ENCODE assay signal across 8 cellular contexts in genomic region chr17:2192367-2193028, GRCh38.
DNase-seq lines count a peak whose midpoint lies in the region; ATAC-seq and TF ChIP-seq lines count a peak whose summit lies in the region.

No MANE protein-coding gene starts in this region.

- no peak overlapping the region for H3K14ac ChIP-seq in H9 (ENCODE audit: insufficient read depth, low read length)

- H4K20me1 ChIP-seq in H9 (ENCODE audit: control insufficient read depth, insufficient read depth, insufficient read length) = no peaks in the 10 kb centered on the region

- H4K8ac ChIP-seq in H9 (replicated peaks; ENCODE audit: insufficient read length, low read depth, low read length) = no peak overlapping the region

- no peak overlapping the region for H2BK120ac ChIP-seq in H9 (ENCODE audit: low read depth, low read length, poor library complexity, severe bottlenecking)

- no peak overlapping the region for H4K91ac ChIP-seq in H9 (ENCODE audit: insufficient read length, low read depth, low read length)

- no peaks in the 10 kb centered on the region for H3K79me1 ChIP-seq in H9 (ENCODE audit: insufficient read depth, low read depth, low read length, poor library complexity, severe bottlenecking)

- no CpG with 5 or more reads among the region's 7 CpGs for WGBS in H9 (ENCODE audit: extremely low coverage, insufficient read length, low lambda C conversion rate)

- no peaks in the 10 kb centered on the region for H3K27me3 Mint-ChIP-seq in H9 (ENCODE audit: low read depth)

- H3K9ac ChIP-seq in H9 (ENCODE audit: extremely low read depth, insufficient read length, low read length) = no peak overlapping the region

- H3K18ac ChIP-seq in H9 (ENCODE audit: insufficient read length, low read depth, low read length) = no peak overlapping the region

- no peak overlapping the region for H4K5ac ChIP-seq in H9 (ENCODE audit: insufficient read length, low read depth, low read length)

- peaks cover 30 to 36% of the 10 kb centered on the region in 2 experiments for H3K4me1 Mint-ChIP-seq in H9

- no peaks in the 10 kb centered on the region for H3K9me3 ChIP-seq in H9 (ENCODE audit: control insufficient read depth, low read depth, low read length)

- H3K79me2 ChIP-seq in H9 (ENCODE audit: insufficient read depth, low read length) = no peaks in the 10 kb centered on the region

- no peak overlapping the region for H3K56ac ChIP-seq in H9 (ENCODE audit: insufficient read length, low read depth, low read length)

- no peak overlapping the region for H3K4me3 ChIP-seq in choroid plexus epithelial cell (ENCODE audit: low read depth, low read length)

- peak; percentile 67 for DNase-seq in AG20443 (ENCODE audit: low spot score)
- peak; percentile 35 for DNase-seq in activated CD4-positive, CD25-positive, alpha-beta regulatory T cell treated with anti-CD3 and anti-CD28 coated beads, Interleukin-2, amount 50 U/mL, for 72 hours
- peak; percentile 92 for DNase-seq in choroid plexus epithelial cell (ENCODE audit: low read depth)
- DNase-seq in renal cortical epithelial cell (ENCODE audit: low read depth) = peak; percentile 90
- no peak for DNase-seq in NCI-H1105 treated with DMSO at 0.1 percent for 48 hours (lab: John Stamatoyannopoulos, UW)
- no peak for DNase-seq in H9

- H3K9me3 Mint-ChIP-seq in H9 = no peaks in the 10 kb centered on the region

- H3K4me1 ChIP-seq in H9 (ENCODE audit: insufficient read depth, low read length) = peaks cover 9% of the 10 kb centered on the region

- no peak overlapping the region for H3T11ph ChIP-seq in H9 (ENCODE audit: low read length)

- no peak overlapping the region for H2BK12ac ChIP-seq in H9 (ENCODE audit: insufficient read length, low read depth, low read length)

- TF ChIP-seq CTCF in choroid plexus epithelial cell (conservative IDR thresholded peaks at IDR 0.05; ENCODE audit: low read depth, low read length) (peak; percentile 18), H9 (conservative IDR thresholded peaks at IDR 0.05) (no peak)

- H3K36me3 Mint-ChIP-seq in H9 (ENCODE audit: insufficient read depth in 1 of 3, low read depth in 3 of 3) = peaks cover 0 to 10% (median 5%) of the 10 kb centered on the region in 3 experiments; a peak in 5 of 7 replicates

- H3K27me3 ChIP-seq in H9 (ENCODE audit: insufficient read depth, low read length) = no peaks in the 10 kb centered on the region

- no peak overlapping the region for H3K4me3 Mint-ChIP-seq in H9

- no peak overlapping the region for H3K4ac ChIP-seq in H9 (ENCODE audit: low read depth, low read length)

- peak; percentile 66 for ATAC-seq in HG03571 (IDR thresholded peaks at IDR 0.05; ENCODE audit: unreplicated experiment)
- no peak for ATAC-seq in GM19395 (IDR thresholded peaks at IDR 0.05; ENCODE audit: unreplicated experiment)

- H2AFZ ChIP-seq in H9 (ENCODE audit: low read length) = no peak overlapping the region

- no peak overlapping the region for H2BK5ac ChIP-seq in H9 (ENCODE audit: insufficient read length, low read length)

- H3K27ac Mint-ChIP-seq in H9 = peak overlapping the region in 1 of 3 experiments; percentile 18; a peak in 1 of 7 replicates

- H3K23ac ChIP-seq in H9 (ENCODE audit: insufficient read length, low read depth, low read length) = no peak overlapping the region

- H3K23me2 ChIP-seq in H9 (ENCODE audit: insufficient read length, low read depth, low read length, poor library complexity, severe bottlenecking) = no peaks in the 10 kb centered on the region

- H3K27ac ChIP-seq in H9 (ENCODE audit: insufficient read length, low read depth, low read length) = no peak overlapping the region

- no peak overlapping the region for H2BK20ac ChIP-seq in H9 (ENCODE audit: low read depth, low read length, poor library complexity, severe bottlenecking)

- no peak overlapping the region for H3K4me2 ChIP-seq in H9 (ENCODE audit: insufficient read depth, insufficient read length, low read length)

- no peak overlapping the region for H2BK15ac ChIP-seq in H9 (ENCODE audit: low read depth, low read length)

- no peak overlapping the region for H2AK5ac ChIP-seq in H9 (ENCODE audit: insufficient read length, low read length)

Comparison
In these comparisons a context has a peak if more than half of its experiments do, and no peak if none do; other contexts are left out.
1. DNase-seq: peak in AG20443 (single experiment), activated CD4-positive, CD25-positive, alpha-beta regulatory T cell treated with anti-CD3 and anti-CD28 coated beads, Interleukin-2, amount 50 U/mL, for 72 hours (single experiment), choroid plexus epithelial cell (single experiment) and renal cortical epithelial cell (single experiment); none in NCI-H1105 treated with DMSO at 0.1 percent for 48 hours (single experiment) and H9 (single experiment).